ENCODE assay signal across 20 cellular contexts in genomic region chr14:34241185-34241711, GRCh38.
DNase-seq lines count a peak whose midpoint lies in the region; ATAC-seq, FAIRE-seq and TF ChIP-seq lines count a peak whose summit lies in the region.
"Had no signal": no experiment of that assay in that cellular context is flagged by ENCODE, and none has a peak within 500 bp of the region (broad histone marks: within the 10 kb centered on the region; RNA-seq: fewer than 3 reads in every experiment).

No MANE protein-coding gene starts in this region.

- H3K27ac Mint-ChIP-seq in CD4-positive, alpha-beta T cell, result no peak overlapping the region
- H3K27ac Mint-ChIP-seq: CD4-positive, CD25-positive, alpha-beta regulatory T cell; HFFc6 had no signal

- no peak for DNase-seq in HepG2 (ENCODE audit: low spot score)
- no peak for DNase-seq in right lobe of liver
- no peak for DNase-seq in bronchial epithelial cell (ENCODE audit: low read depth)
- DNase-seq in keratinocyte (ENCODE audit: low read depth, low spot score), result no peak
- DNase-seq in CD4-positive, alpha-beta T cell, result no peak
- DNase-seq in G401 (ENCODE audit: low spot score), result no peak
- DNase-seq: ACHN; BE2C; C1 segment of cervical spinal cord; Caco-2; CD4-positive, CD25-positive, alpha-beta regulatory T cell; GDM1; GOT3; HFFc6; IMR-90 had no signal

- H3K27me3 Mint-ChIP-seq in CD4-positive, alpha-beta T cell, result peaks cover 23% of the 10 kb centered on the region

- H3K4me3 ChIP-seq in HepG2 (replicated peaks in 1 of 3; ENCODE audit: insufficient read depth in 1 of 3, low read depth in 2 of 3, low read length in 3 of 3) (no peak overlapping the region), right lobe of liver (no peak overlapping the region), bronchial epithelial cell (ENCODE audit: low read depth, low read length) (no peak overlapping the region), keratinocyte (ENCODE audit: control insufficient read depth in 2 of 3, extremely low read depth in 1 of 3, insufficient read depth in 2 of 3, low read depth in 1 of 3, low read length in 3 of 3) (no peak overlapping the region)
- H3K4me3 ChIP-seq: HAP-1, K562 had no signal

- H3K4me1 Mint-ChIP-seq in CD4-positive, alpha-beta T cell (ENCODE audit: low read depth), result no peaks in the 10 kb centered on the region
- H3K4me1 Mint-ChIP-seq: CD4-positive, CD25-positive, alpha-beta regulatory T cell had no signal

- no peaks in the 10 kb centered on the region for H3K27me3 ChIP-seq in HepG2 (ENCODE audit: control insufficient read depth in 1 of 2, insufficient read depth in 2 of 2, low read length in 2 of 2)
- no peaks in the 10 kb centered on the region for H3K27me3 ChIP-seq in right lobe of liver
- H3K27me3 ChIP-seq in bronchial epithelial cell (ENCODE audit: control insufficient read depth, insufficient read depth, low read length), result no peaks in the 10 kb centered on the region
- H3K27me3 ChIP-seq in keratinocyte (ENCODE audit: control insufficient read depth, extremely low read depth, insufficient read depth, low read length), result no peaks in the 10 kb centered on the region
- H3K27me3 ChIP-seq in CD4-positive, alpha-beta T cell (ENCODE audit: control insufficient read depth, insufficient read depth, low read length), result peaks cover 10% of the 10 kb centered on the region
- H3K27me3 ChIP-seq: BE2C had no signal

- TF ChIP-seq EP300 in HepG2 (IDR thresholded peaks at IDR 0.05; ENCODE audit: low read depth in 2 of 2, low read length in 2 of 2) (no peak), HepG2 (CRISPR knock-in tag; IDR thresholded peaks at IDR 0.05; ENCODE audit: borderline replicate concordance) (no peak)

- no peak overlapping the region for H3K4me2 ChIP-seq in HepG2 (ENCODE audit: low read depth, low read length)
- no peak overlapping the region for H3K4me2 ChIP-seq in keratinocyte (ENCODE audit: control insufficient read depth, extremely low read depth, insufficient read depth, low read depth, low read length)

- POLR2A ChIA-PET in HepG2 (lab: Yijun Ruan, JAX), result no interaction called here
- POLR2A ChIA-PET in CD4-positive, alpha-beta T cell (lab: Charles Lee), result no interaction called here

- 64% methylated on average over 3 of the region's 3 CpGs for WGBS in HepG2 (ENCODE audit: low lambda C conversion rate)
- WGBS in right lobe of liver (ENCODE audit: insufficient coverage, low coverage, low lambda C conversion rate, missing lambda C conversion rate), result 45% methylated on average over 3 of the region's 3 CpGs

- dilution Hi-C loops in keratinocyte (cut with MboI; ENCODE audit: extremely low pct_ligation_motif_present, low sequenced_read_pairs), result no loop called here

- no peaks in the 10 kb centered on the region for H3K9me3 ChIP-seq in HepG2 (ENCODE audit: low read length)
- no peaks in the 10 kb centered on the region for H3K9me3 ChIP-seq in right lobe of liver
- no peaks in the 10 kb centered on the region for H3K9me3 ChIP-seq in keratinocyte (ENCODE audit: control insufficient read depth, low read depth, low read length)
- H3K9me3 ChIP-seq in CD4-positive, alpha-beta T cell (ENCODE audit: control insufficient read depth, low read length), result no peaks in the 10 kb centered on the region
- H3K9me3 ChIP-seq: BE2C, Caco-2, HAP-1 had no signal

- no peak overlapping the region for H3K9ac ChIP-seq in HepG2 (ENCODE audit: insufficient read depth, low read depth, low read length)
- no peak overlapping the region for H3K9ac ChIP-seq in keratinocyte (ENCODE audit: control insufficient read depth, extremely low read depth, insufficient read depth, low read length)

- CTCF ChIA-PET in HepG2 (lab: Yijun Ruan, JAX; ENCODE audit: low intra/inter-chr PET ratio, low total read pairs), result no interaction called here
- CTCF ChIA-PET in CD4-positive, alpha-beta T cell (lab: Charles Lee), result no interaction called here

- TF ChIP-seq CTCF in HepG2 (CRISPR knock-in tag; IDR thresholded peaks at IDR 0.05), result no peak
- no peak for TF ChIP-seq CTCF in right lobe of liver (IDR thresholded peaks at IDR 0.05)
- no peak for TF ChIP-seq CTCF in bronchial epithelial cell (IDR thresholded peaks at IDR 0.05; ENCODE audit: insufficient read depth, low read length, severe bottlenecking)
- TF ChIP-seq CTCF in keratinocyte (optimal IDR thresholded peaks at IDR 0.05 in 1 of 3, IDR thresholded peaks at IDR 0.05 in 1 of 3, conservative IDR thresholded peaks at IDR 0.05 in 1 of 3; ENCODE audit: extremely low read depth in 1 of 3, insufficient read depth in 2 of 3, low read length in 3 of 3), result no peak
- no peak for TF ChIP-seq CTCF in CD4-positive, alpha-beta T cell (IDR thresholded peaks at IDR 0.05)

- ATAC-seq in HepG2 (no peak; the same call in 2 of the 3 replicates), right lobe of liver (no peak)
- ATAC-seq in CD4-positive, alpha-beta T cell (ENCODE audit: poor library complexity), result no peak
- ATAC-seq: K562 had no signal

- no peak overlapping the region for H2AFZ ChIP-seq in HepG2 (ENCODE audit: low read length)
- H2AFZ ChIP-seq in keratinocyte (ENCODE audit: control insufficient read depth, low read length), result no peak overlapping the region

- FAIRE-seq in HepG2 (lab: Jason Lieb, UNC), result no peak
- FAIRE-seq in bronchial epithelial cell (lab: Jason Lieb, UNC), result peak; percentile 79
- peak; percentile 23 for FAIRE-seq in keratinocyte (lab: Jason Lieb, UNC)
- FAIRE-seq: A204.1, D721Med, K562 had no signal

- no peaks in the 10 kb centered on the region for H3K36me3 ChIP-seq in HepG2 (replicated peaks in 1 of 2; ENCODE audit: control insufficient read depth in 1 of 2, insufficient read depth in 2 of 2, low read length in 2 of 2)
- no peaks in the 10 kb centered on the region for H3K36me3 ChIP-seq in right lobe of liver
- no peaks in the 10 kb centered on the region for H3K36me3 ChIP-seq in bronchial epithelial cell (ENCODE audit: control insufficient read depth, insufficient read depth, low read length)
- H3K36me3 ChIP-seq in keratinocyte (ENCODE audit: control insufficient read depth in 2 of 2, extremely low read depth in 1 of 2, insufficient read depth in 2 of 2, low read length in 2 of 2), result no peaks in the 10 kb centered on the region
- H3K36me3 ChIP-seq: BE2C, HAP-1 had no signal

- no peaks in the 10 kb centered on the region for H3K9me1 ChIP-seq in keratinocyte (ENCODE audit: control insufficient read depth, extremely low read depth, insufficient read depth, low read length)

- TF ChIP-seq POLR2A in HepG2 (IDR thresholded peaks at IDR 0.05; ENCODE audit: insufficient read depth in 1 of 2, low read depth in 2 of 2, low read length in 2 of 2), result no peak
- no peak for TF ChIP-seq POLR2A in right lobe of liver (IDR thresholded peaks at IDR 0.05)

- H3K79me2 ChIP-seq in HepG2 (ENCODE audit: insufficient read depth, low read length) (no peaks in the 10 kb centered on the region), keratinocyte (ENCODE audit: control insufficient read depth, insufficient read depth, low read length) (no peaks in the 10 kb centered on the region)

- no peaks in the 10 kb centered on the region for H3K36me3 Mint-ChIP-seq in CD4-positive, alpha-beta T cell (ENCODE audit: low read depth)
- H3K36me3 Mint-ChIP-seq: CD4-positive, CD25-positive, alpha-beta regulatory T cell had no signal

- H3K27ac ChIP-seq in HepG2 (ENCODE audit: extremely low read length, insufficient read depth, low read length) (no peak overlapping the region), right lobe of liver (no peak overlapping the region), keratinocyte (ENCODE audit: control insufficient read depth, insufficient read depth, low read length) (no peak overlapping the region)
- no peak overlapping the region for H3K27ac ChIP-seq in CD4-positive, alpha-beta T cell (ENCODE audit: low read depth, low read length)
- H3K27ac ChIP-seq: HL-60 had no signal

- H3K4me3 Mint-ChIP-seq in CD4-positive, alpha-beta T cell, result no peak overlapping the region
- H3K4me3 Mint-ChIP-seq: CD4-positive, CD25-positive, alpha-beta regulatory T cell; HFFc6 had no signal

- in situ Hi-C loops in HepG2 (cut with HindIII; ENCODE audit: extremely low pct_ligation_motif_present, low pct_unique_long_range_greater_than_20kb) (no loop called here), G401 (cut with HindIII; ENCODE audit: low sequenced_read_pairs) (no loop called here)

- no peaks in the 10 kb centered on the region for H3K9me3 Mint-ChIP-seq in CD4-positive, alpha-beta T cell
- H3K9me3 Mint-ChIP-seq: HFFc6 had no signal

- no TSS peak for BruUV-seq in HepG2 (replicated peaks; lab: Mats Ljungman, UMichigan)

- peaks cover 7% of the 10 kb centered on the region; the same call in 1 of the 2 replicates for H3K4me1 ChIP-seq in HepG2 (ENCODE audit: insufficient read depth, low read length)
- H3K4me1 ChIP-seq in right lobe of liver, result no peaks in the 10 kb centered on the region
- H3K4me1 ChIP-seq in keratinocyte (ENCODE audit: control insufficient read depth, extremely low read depth, insufficient read depth, low read length), result no peaks in the 10 kb centered on the region
- H3K4me1 ChIP-seq: BE2C, Caco-2 had no signal

- H4K20me1 ChIP-seq in HepG2 (ENCODE audit: insufficient read depth, low read length) (no peaks in the 10 kb centered on the region), keratinocyte (ENCODE audit: control insufficient read depth, extremely low read depth, insufficient read depth, low read length) (no peaks in the 10 kb centered on the region)

- no peak for TF ChIP-seq RAD21 in HepG2 (CRISPR knock-in tag; IDR thresholded peaks at IDR 0.05)

- intact Hi-C loops in HepG2 (cut with micrococcal nuclease; ENCODE audit: unreplicated experiment) (no loop called here), right lobe of liver (cut with DNase I) (no loop called here)
- intact Hi-C loops in CD4-positive, alpha-beta T cell (cut with DNase I, micrococcal nuclease), result no loop called here

TF ChIP-seq in HepG2, 621 proteins besides CTCF, POLR2A, EP300 and RAD21 (continues in another document):
- TF ChIP-seq NCOA5 (CRISPR knock-in tag; IDR thresholded peaks at IDR 0.05), result no peak
